Comparison of ENCODE assay signal across 21 cellular contexts in genomic region chr4:80092847-80093246, GRCh38. TPM values are rescaled to one million over a fixed set of nuclear protein-coding genes. Genes with fewer than 3 reads are reported as not detected.
A peak's percentile ranks its signal among the peaks of the same experiment; 100 is the strongest.
DNase-seq lines count a peak whose midpoint lies in the region; ATAC-seq, FAIRE-seq and TF ChIP-seq lines count a peak whose summit lies in the region.
"Had no signal": no experiment of that assay in that cellular context is flagged by ENCODE, and none has a peak within 500 bp of the region (broad histone marks: within the 10 kb centered on the region; RNA-seq: fewer than 3 reads in every experiment).

No MANE protein-coding gene starts in this region.

- no peak for FAIRE-seq in K562 (lab: Jason Lieb, UNC)
- FAIRE-seq: A549, D721Med, G401.6, GM12891 had no signal

- no peak for TF ChIP-seq RAD21 in SK-N-SH (IDR thresholded peaks at IDR 0.05; ENCODE audit: low read length)
- no peak for TF ChIP-seq RAD21 in K562 (CRISPR knock-in tag; conservative IDR thresholded peaks at IDR 0.05 in 1 of 2, IDR thresholded peaks at IDR 0.05 in 1 of 2)

- H3K27me3 ChIP-seq in SK-N-SH (ENCODE audit: insufficient read depth) (no peaks in the 10 kb centered on the region), K562 (ENCODE audit: control insufficient read depth in 2 of 2, insufficient read depth in 2 of 2, low read length in 2 of 2) (no peaks in the 10 kb centered on the region), colonic mucosa (no peaks in the 10 kb centered on the region)
- H3K27me3 ChIP-seq: BLaER1 treated with 17β-estradiol and CSF1 and Interleukin-3, amounts not matched to agents 10 nM and 100 nM had no signal

- H3K9me3 ChIP-seq in SK-N-SH (no peaks in the 10 kb centered on the region), K562 (replicated peaks; ENCODE audit: control insufficient read depth, insufficient read depth, low read depth, low read length) (no peaks in the 10 kb centered on the region), mucosa of descending colon (no peaks in the 10 kb centered on the region), colonic mucosa (no peaks in the 10 kb centered on the region)
- H3K9me3 ChIP-seq: A549, Caco-2 had no signal

- POLR2A ChIA-PET in SK-N-SH (lab: Yijun Ruan, JAX), result no interaction called here
- POLR2A ChIA-PET in K562 (lab: Yijun Ruan, JAX), result no interaction called here

- ATAC-seq in SK-N-SH treated with all-trans-retinoic acid at 6 μM for 48 hours (no peak), K562 (no peak), mucosa of descending colon (peak; percentile 62)
- ATAC-seq: A549; CD8-positive, alpha-beta T cell had no signal

- H3K4me3 ChIP-seq in SK-N-SH (ENCODE audit: low read depth in 2 of 2, low read length in 1 of 2), result no peak overlapping the region
- H3K4me3 ChIP-seq in K562, result no peak overlapping the region
- no peak overlapping the region for H3K4me3 ChIP-seq in mucosa of descending colon
- no peak overlapping the region for H3K4me3 ChIP-seq in colonic mucosa
- H3K4me3 ChIP-seq: A549; BLaER1 treated with 17β-estradiol and CSF1 and Interleukin-3, amounts not matched to agents 10 nM and 100 nM had no signal

- no peaks in the 10 kb centered on the region for H3K9me1 ChIP-seq in K562 (ENCODE audit: control insufficient read depth, insufficient read depth, low read length)

- no peak overlapping the region for H3K9ac ChIP-seq in SK-N-SH
- H3K9ac ChIP-seq in K562 (ENCODE audit: insufficient read depth in 1 of 2, low read depth in 2 of 2, low read length in 2 of 2), result no peak overlapping the region
- no peak overlapping the region for H3K9ac ChIP-seq in colonic mucosa (ENCODE audit: low read depth in 2 of 2, low read length in 2 of 2)
- H3K9ac ChIP-seq: BLaER1 treated with 17β-estradiol and CSF1 and Interleukin-3, amounts not matched to agents 10 nM and 100 nM had no signal

- WGBS in SK-N-SH (ENCODE audit: low lambda C conversion rate), result 95% methylated on average over 1 of the region's 1 CpG
- 94% methylated on average over 1 of the region's 1 CpG for WGBS in K562 (ENCODE audit: insufficient coverage, low coverage, missing lambda C conversion rate)

- peaks cover 6 to 14% of the 10 kb centered on the region in 2 experiments; a peak in 3 of 4 replicates for H3K4me1 ChIP-seq in SK-N-SH (ENCODE audit: control insufficient read depth in 1 of 2, insufficient read depth in 2 of 2, low read depth in 1 of 2, low read length in 1 of 2)
- H3K4me1 ChIP-seq in K562 (replicated peaks in 1 of 2; ENCODE audit: control insufficient read depth in 2 of 2, insufficient read depth in 2 of 2, low read length in 2 of 2), result peaks cover 0 to 20% of the 10 kb centered on the region in 2 experiments; a peak in 4 of 5 replicates
- no peaks in the 10 kb centered on the region for H3K4me1 ChIP-seq in mucosa of descending colon (ENCODE audit: low read depth)
- no peaks in the 10 kb centered on the region for H3K4me1 ChIP-seq in colonic mucosa
- H3K4me1 ChIP-seq: A549; BLaER1 treated with 17β-estradiol and CSF1 and Interleukin-3, amounts not matched to agents 10 nM and 100 nM; Caco-2 had no signal

- H3F3A ChIP-seq in SK-N-SH (replicated peaks; ENCODE audit: insufficient read depth), result peaks cover 9% of the 10 kb centered on the region

- TF ChIP-seq POLR2A in K562 (conservative IDR thresholded peaks at IDR 0.05), result no peak

- intact Hi-C loops in K562 (cut with micrococcal nuclease) (no loop called here), mucosa of descending colon (cut with DNase I, micrococcal nuclease) (no loop called here), colonic mucosa (cut with DNase I) (no loop called here)

- TF ChIP-seq EP300 in SK-N-SH (IDR thresholded peaks at IDR 0.05; ENCODE audit: borderline replicate concordance in 1 of 2, low read depth in 1 of 2, low read length in 1 of 2) (no peak), K562 (IDR thresholded peaks at IDR 0.05; ENCODE audit: low read length) (no peak)

- H3K27ac ChIP-seq in SK-N-SH (ENCODE audit: low read depth in 2 of 2, low read length in 1 of 2), result 0 out of 4 replicates have a peak overlapping the region, but pooled peaks of 1 of the 2 experiments have one; percentile 16
- no peak overlapping the region for H3K27ac ChIP-seq in K562 (ENCODE audit: extremely low read depth, low read depth, low read length)
- H3K27ac ChIP-seq in colonic mucosa, result no peak overlapping the region
- H3K27ac ChIP-seq: 22Rv1; A549; BLaER1 treated with 17β-estradiol and CSF1 and Interleukin-3, amounts not matched to agents 10 nM and 100 nM; C4-2B had no signal

- H3K4me2 ChIP-seq in SK-N-SH (no peak overlapping the region), K562 (ENCODE audit: insufficient read depth, low read length) (no peak overlapping the region)
- H3K4me2 ChIP-seq: A549; BLaER1 treated with 17β-estradiol and CSF1 and Interleukin-3, amounts not matched to agents 10 nM and 100 nM had no signal

- H2AFZ ChIP-seq in SK-N-SH (ENCODE audit: low read depth), result no peak overlapping the region
- H2AFZ ChIP-seq in K562 (ENCODE audit: low read depth, low read length), result no peak overlapping the region

- H3K9me2 ChIP-seq in SK-N-SH, result no peaks in the 10 kb centered on the region

- H3K79me2 ChIP-seq in SK-N-SH (ENCODE audit: insufficient read depth), result no peaks in the 10 kb centered on the region
- H3K79me2 ChIP-seq in K562 (ENCODE audit: control insufficient read depth, insufficient read depth, low read length), result no peaks in the 10 kb centered on the region

- BruUV-seq in K562 (replicated peaks; lab: Mats Ljungman, UMichigan), result no TSS peak

- no peak for TF ChIP-seq CTCF in SK-N-SH (IDR thresholded peaks at IDR 0.05)
- TF ChIP-seq CTCF in K562 (IDR thresholded peaks at IDR 0.05 in 2 of 3, conservative IDR thresholded peaks at IDR 0.05 in 1 of 3; ENCODE audit: insufficient read depth in 2 of 3, low read depth in 1 of 3, low read length in 3 of 3), result no peak
- TF ChIP-seq CTCF in mucosa of descending colon (IDR thresholded peaks at IDR 0.05), result no peak
- TF ChIP-seq CTCF in colonic mucosa (IDR thresholded peaks at IDR 0.05), result no peak

- DNase-seq in SK-N-SH, result no peak
- no peak for DNase-seq in K562 (ENCODE audit: extremely low read depth in 1 of 4, low spot score in 3 of 4)
- DNase-seq in mucosa of descending colon, result no peak
- DNase-seq in SW 1271 (lab: John Stamatoyannopoulos, UW), result no peak
- DNase-seq in colonic mucosa, result no peak
- no peak for DNase-seq in NCI-H446 (lab: John Stamatoyannopoulos, UW)
- DNase-seq: AML-193; Caco-2; Calu3; CD4-positive, alpha-beta T cell; CD8-positive, alpha-beta T cell; DMS79 treated with DMSO at 0.1 percent for 48 hours; GF-D8 had no signal

- H4K20me1 ChIP-seq in SK-N-SH (ENCODE audit: insufficient read depth) (no peaks in the 10 kb centered on the region), K562 (replicated peaks; ENCODE audit: control insufficient read depth, insufficient read depth, low read length) (no peaks in the 10 kb centered on the region)
- H4K20me1 ChIP-seq: BLaER1 treated with 17β-estradiol and CSF1 and Interleukin-3, amounts not matched to agents 10 nM and 100 nM had no signal

- CTCF ChIA-PET in SK-N-SH (lab: Yijun Ruan, JAX) (interaction anchor here (1.0 kb wide), 1 partner anchor 50 kb away, joined by 3 read pairs; no protein-coding TSS in a partner anchor), K562 (lab: Yijun Ruan, JAX; ENCODE audit: low intra/inter-chr PET ratio) (no interaction called here)

- in situ Hi-C loops in K562 (cut with MboI), result no loop called here

- H3K36me3 ChIP-seq in SK-N-SH (replicated peaks in 1 of 2; ENCODE audit: control insufficient read depth in 1 of 2, insufficient read depth in 2 of 2, low read length in 1 of 2) (no peaks in the 10 kb centered on the region), K562 (ENCODE audit: control insufficient read depth, insufficient read depth, low read length) (no peaks in the 10 kb centered on the region), mucosa of descending colon (ENCODE audit: low read depth) (no peaks in the 10 kb centered on the region), colonic mucosa (no peaks in the 10 kb centered on the region)
- H3K36me3 ChIP-seq: BLaER1 treated with 17β-estradiol and CSF1 and Interleukin-3, amounts not matched to agents 10 nM and 100 nM had no signal

TF ChIP-seq in SK-N-SH treated with all-trans-retinoic acid at 6 μM for 48 hours, 23 proteins besides CTCF, POLR2A, EP300 and RAD21:
- TF ChIP-seq PPARA (CRISPR knock-in tag; IDR thresholded peaks at IDR 0.05; ENCODE audit: borderline replicate concordance) (no peak), ZNF70 (CRISPR knock-in tag; IDR thresholded peaks at IDR 0.05) (peak; percentile 75)

TF ChIP-seq in SK-N-SH, 30 proteins besides CTCF, POLR2A, EP300 and RAD21 (continues in another document):
- TF ChIP-seq MXI1 (IDR thresholded peaks at IDR 0.05; ENCODE audit: low read depth, low read length), result no peak

TF ChIP-seq in K562, 482 proteins besides CTCF, POLR2A, EP300 and RAD21 (continues in another document):
- TF ChIP-seq CREB1 (IDR thresholded peaks at IDR 0.05) (no peak), CREB1 (CRISPR knock-in tag; IDR thresholded peaks at IDR 0.05) (no peak), MAZ (CRISPR knock-in tag; conservative IDR thresholded peaks at IDR 0.05 in 1 of 2, IDR thresholded peaks at IDR 0.05 in 1 of 2) (no peak), POLR3G (IDR thresholded peaks at IDR 0.05; ENCODE audit: extremely low read depth, insufficient read length, insufficient replicate concordance) (no peak)

RNA-seq across cellular contexts. Expression of gene ANTXR2, which starts 19.8 kb away (rescaled TPM):
- polyA plus RNA-seq in SK-N-SH (2012; rRNA removed), result 48.8 and 60.7 TPM in 2 replicates
- 87.3 and 97.5 TPM in 2 replicates for polyA plus RNA-seq in SK-N-SH (2012; cell fraction: cytosol; rRNA removed)
- polyA plus RNA-seq in SK-N-SH (2012; cell fraction: nucleus; rRNA removed), result 24.9 and 72.8 TPM in 2 replicates
- total RNA-seq in K562 (2011; cell fraction: chromatin; rRNA removed; ENCODE audit: low replicate concordance), result 163 and 271 TPM in 2 replicates
- total RNA-seq in K562 (2011; cell fraction: nucleolus; rRNA removed), result 73.4 and 76.1 TPM in 2 replicates
- total RNA-seq in K562 (2011; cell fraction: nucleoplasm; rRNA removed), result 102 and 117 TPM in 2 replicates
- 39.1 and 50.5 TPM in 2 replicates for total RNA-seq in K562 (2014; rRNA removed)
- total RNA-seq in K562 (2014; rRNA removed; fragmentation: Illumina TruSeq; extraction: Trizol), result 75.4 and 103 TPM in 2 replicates
- 60.3 and 61.8 TPM in 2 replicates for total RNA-seq in K562 (2015; rRNA removed; fragmentation: Illumina TruSeq; extraction: Trizol)
- total RNA-seq in K562 (2021), result 68.1 and 83.8 TPM in 2 replicates
- 51.7 and 79.1 TPM in 2 replicates for polyA plus RNA-seq in K562 (2011; rRNA removed)
- polyA plus RNA-seq in K562 (2011; cell fraction: cytosol; rRNA removed), result 10.2 and 18.4 TPM in 2 replicates
- 42.2 and 47.3 TPM in 2 replicates for polyA plus RNA-seq in K562 (2011; cell fraction: nucleus; rRNA removed)
- polyA plus RNA-seq in K562 (2012), result 69.7 and 118 TPM in 2 replicates
- polyA plus RNA-seq in K562 (2014; fragmentation: Illumina TruSeq; extraction: Trizol), result 62.5 and 71.0 TPM in 2 replicates
- polyA plus RNA-seq in K562 (2014; fragmentation: Nextera tagmentation; extraction: Ambion mirVana), result 10 to 100 TPM; 10.1 to 26.6 TPM
- 34.8 and 37.4 TPM in 2 replicates for polyA plus RNA-seq in K562 (2014; rRNA removed)
- polyA minus RNA-seq in K562 (2011; rRNA and poly(A)+ RNA removed), result 139 and 146 TPM in 2 replicates
- polyA minus RNA-seq in K562 (2011; cell fraction: cytosol; rRNA and poly(A)+ RNA removed), result 33.9 and 51.2 TPM in 2 replicates
- polyA minus RNA-seq in K562 (2011; cell fraction: nucleus; rRNA and poly(A)+ RNA removed), result 92.2 and 147 TPM in 2 replicates
- 100 to 1,000 TPM in 2 of 3 donors, 10 to 100 TPM in 1; 83.2 to 276 (median 120) TPM for total RNA-seq in mucosa of descending colon
- 100 to 1,000 TPM in 1 of 2 donors, 10 to 100 TPM in 1; 47.4 to 121 TPM for total RNA-seq in colonic mucosa
